ENCODE assay signal across 18 cellular contexts in genomic region chr1:244545511-244545910, GRCh38.
"Had no signal": no experiment of that assay in that cellular context is flagged by ENCODE, and none has a peak within 500 bp of the region (broad histone marks: within the 10 kb centered on the region; RNA-seq: fewer than 3 reads in every experiment).

No MANE protein-coding gene starts in this region.

- H3K4me1 ChIP-seq: tibial artery had no signal

- H3K4me1 Mint-ChIP-seq: activated CD4-positive, alpha-beta memory T cell treated with anti-CD3 and anti-CD28 coated beads, Interleukin-2, amount 10 ng/mL, durations not matched to agents 7 days and 5 days; naive thymus-derived CD8-positive, alpha-beta T cell; stimulated activated naive B cell treated with anti-CD40 and anti-IgM and Interleukin-4, amounts not matched to agents 10 μg/mL and 1 μg/mL and 100 μg/mL, for 72 hours; WTC11 had no signal

- H3K27me3 Mint-ChIP-seq: activated CD4-positive, alpha-beta memory T cell treated with anti-CD3 and anti-CD28 coated beads, Interleukin-2, amount 10 ng/mL, durations not matched to agents 7 days and 5 days; activated T-cell treated with anti-CD3 and anti-CD28 coated beads, Interleukin-2, amount 50 U/mL, for 24 hours; naive thymus-derived CD8-positive, alpha-beta T cell; stimulated activated naive B cell treated with anti-CD40 and anti-IgM and Interleukin-4, amounts not matched to agents 10 μg/mL and 1 μg/mL and 100 μg/mL, for 72 hours had no signal

- ATAC-seq: left lobe of liver; naive thymus-derived CD8-positive, alpha-beta T cell; stimulated activated naive B cell treated with anti-CD40 and anti-IgM and Interleukin-4, amounts not matched to agents 10 μg/mL and 1 μg/mL and 100 μg/mL, for 72 hours; WTC11 had no signal

- H3K27ac ChIP-seq: neutrophil, skin epidermis, tibial artery had no signal

- H3K27me3 ChIP-seq: neutrophil, tibial artery had no signal

- H3K27ac Mint-ChIP-seq: activated CD4-positive, alpha-beta memory T cell treated with anti-CD3 and anti-CD28 coated beads, Interleukin-2, amount 10 ng/mL, durations not matched to agents 7 days and 5 days; activated T-cell treated with anti-CD3 and anti-CD28 coated beads, Interleukin-2, amount 50 U/mL, for 24 hours; stimulated activated naive B cell treated with anti-CD40 and anti-IgM and Interleukin-4, amounts not matched to agents 10 μg/mL and 1 μg/mL and 100 μg/mL, for 72 hours; WTC11 had no signal

- H3K9me3 ChIP-seq: neutrophil had no signal

- H3K4me3 Mint-ChIP-seq: activated CD4-positive, alpha-beta memory T cell treated with anti-CD3 and anti-CD28 coated beads, Interleukin-2, amount 10 ng/mL, durations not matched to agents 7 days and 5 days; activated T-cell treated with anti-CD3 and anti-CD28 coated beads, Interleukin-2, amount 50 U/mL, for 24 hours; naive thymus-derived CD8-positive, alpha-beta T cell; stimulated activated naive B cell treated with anti-CD40 and anti-IgM and Interleukin-4, amounts not matched to agents 10 μg/mL and 1 μg/mL and 100 μg/mL, for 72 hours; WTC11 had no signal

- H3K4me3 ChIP-seq: skin epidermis, tibial artery had no signal

- H3K36me3 ChIP-seq: neutrophil, tibial artery had no signal

- DNase-seq: activated CD4-positive, alpha-beta memory T cell treated with anti-CD3 and anti-CD28 coated beads, Interleukin-2, amount 10 ng/mL, durations not matched to agents 7 days and 5 days; activated CD4-positive, alpha-beta T cell treated with anti-CD3 and anti-CD28 coated beads for 4 hours; activated naive CD4-positive, alpha-beta T cell treated with anti-CD3 and anti-CD28 coated beads, Interleukin-2, amount 50 U/mL, for 16 hours; activated T-cell treated with anti-CD3 and anti-CD28 coated beads, Interleukin-2, amount 50 U/mL, for 24 hours; effector memory CD4-positive, alpha-beta T cell; islet precursor cell; naive thymus-derived CD8-positive, alpha-beta T cell; posterior cingulate gyrus; stimulated activated CD4-positive, alpha-beta T cell treated with anti-CD3 and anti-CD28 coated beads, Interleukin-15, amount 100 ng/mL, for 24 hours; stimulated activated CD4-positive, alpha-beta T cell treated with anti-CD3 and anti-CD28 coated beads, Interleukin-4, amount 100 ng/mL, for 1 hour; stimulated activated naive B cell treated with anti-CD40 and anti-IgM and Interleukin-4, amounts not matched to agents 10 μg/mL and 1 μg/mL and 100 μg/mL, for 72 hours; tibial artery had no signal

- FAIRE-seq: TTC549, urothelium cell line had no signal
